26 cellular contexts compared by ENCODE assay signal in genomic region chr12:78305808-78306207, GRCh38.
"Had no signal": no experiment of that assay in that cellular context is flagged by ENCODE, and none has a peak within 500 bp of the region (broad histone marks: within the 10 kb centered on the region; RNA-seq: fewer than 3 reads in every experiment).

No MANE protein-coding gene starts in this region.

- FAIRE-seq: urothelium cell line had no signal

- H3K4me3 ChIP-seq: stomach, suprapubic skin, testis, thoracic aorta, thyroid gland, tibial artery, tibial nerve, transverse colon, upper lobe of left lung, upper lobe of right lung, uterus, vagina had no signal

- H3K27ac ChIP-seq: stomach, suprapubic skin, testis, thoracic aorta, thyroid gland, tibial artery, tibial nerve, transverse colon, upper lobe of left lung, upper lobe of right lung, uterus, vagina had no signal

- DNase-seq: stimulated activated CD4-positive, alpha-beta T cell treated with anti-CD3 and anti-CD28 coated beads, Interleukin-2, amount 100 ng/mL, for 48 hours; stimulated activated CD4-positive, alpha-beta T cell treated with anti-CD3 and anti-CD28 coated beads, Interleukin-4, amount 100 ng/mL, for 1 hour; stimulated activated CD4-positive, alpha-beta T cell treated with anti-CD3 and anti-CD28 coated beads, Interleukin-4, amount 100 ng/mL, for 24 hours; stimulated activated CD4-positive, alpha-beta T cell treated with anti-CD3 and anti-CD28 coated beads, Interleukin-4, amount 100 ng/mL, for 4 hours; stimulated activated CD8-positive, alpha-beta memory T cell treated with anti-CD3 and anti-CD28 coated beads, Interleukin-4, amount 100 ng/mL, for 48 hours; stimulated activated naive B cell treated with anti-CD40 and anti-IgM and Interleukin-4, amounts not matched to agents 10 μg/mL and 1 μg/mL and 100 μg/mL, for 72 hours; stimulated activated naive CD4-positive, alpha-beta T cell; stimulated activated naive CD4-positive, alpha-beta T cell treated with Interleukin-2 at 50 U/mL for 16 hours; stimulated activated naive CD8-positive, alpha-beta T cell treated with anti-CD3 and anti-CD28 coated beads, Interleukin-15, amount 100 ng/mL, for 72 hours; stimulated activated naive CD8-positive, alpha-beta T cell treated with anti-CD3 and anti-CD28 coated beads, Interleukin-15, Interleukin-2, amounts not matched to agents 100 U/mL and 50 U/mL, for 24 hours; stomach; substantia nigra; testis; thyroid gland; tibial artery; transverse colon; upper lobe of left lung; upper lobe of right lung; uterus had no signal

- H3K9me3 ChIP-seq: stomach, suprapubic skin, testis, thoracic aorta, thyroid gland, tibial artery, tibial nerve, transverse colon, upper lobe of left lung, upper lobe of right lung, uterus, vagina had no signal

- ATAC-seq: stimulated activated effector memory CD8-positive, alpha-beta T cell treated with anti-CD3 and anti-CD28 coated beads, Interleukin-12 subunit alpha, Interleukin-12 subunit beta, amount 100 ng/mL, for 72 hours; stimulated activated memory B cell treated with anti-CD40 and anti-IgM and Interleukin-4, amounts not matched to agents 10 μg/mL and 1 μg/mL and 100 μg/mL, for 72 hours; stimulated activated naive B cell treated with anti-CD40 and anti-IgM and Interleukin-4, amounts not matched to agents 10 μg/mL and 1 μg/mL and 100 μg/mL, for 72 hours; stimulated activated naive CD8-positive, alpha-beta T cell treated with anti-CD3 and anti-CD28 coated beads, Interleukin-15, amount 100 ng/mL, for 72 hours; stimulated activated naive CD8-positive, alpha-beta T cell treated with anti-CD3 and anti-CD28 coated beads, Interleukin-15, Interleukin-2, amounts not matched to agents 100 U/mL and 50 U/mL, for 24 hours; upper lobe of right lung had no signal

- H3K36me3 ChIP-seq: stomach, suprapubic skin, thoracic aorta, thyroid gland, tibial artery, tibial nerve, transverse colon, upper lobe of left lung, upper lobe of right lung, uterus, vagina had no signal

- H3K4me1 ChIP-seq: stomach, suprapubic skin, testis, thyroid gland, tibial artery, tibial nerve, upper lobe of left lung, upper lobe of right lung, uterus, vagina had no signal

- H3K27me3 ChIP-seq: stomach, suprapubic skin, testis, thyroid gland, tibial artery, tibial nerve, transverse colon, upper lobe of left lung, upper lobe of right lung, uterus, vagina had no signal
